Comparison of ENCODE assay signal across 1 cellular context in the genomic region with DNA sequence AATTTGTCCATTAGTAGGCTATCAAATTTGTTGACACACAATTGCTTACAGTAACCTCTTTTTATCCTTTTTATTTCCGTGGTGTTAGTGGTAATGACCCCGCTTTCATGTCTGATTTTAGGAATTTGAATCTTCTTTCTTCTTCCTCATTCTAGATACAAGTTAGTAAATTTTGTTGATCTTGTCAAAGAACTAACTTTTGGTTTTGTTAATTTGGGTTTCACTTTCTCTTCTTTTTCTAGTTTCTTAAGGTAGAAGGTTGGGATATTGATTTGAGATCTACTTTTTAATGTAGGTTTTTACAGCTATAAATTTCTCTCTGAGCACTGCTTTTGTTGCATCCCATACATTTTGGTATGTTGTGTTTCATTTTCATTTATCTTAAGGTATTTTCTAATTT.
TF ChIP-seq lines count a peak whose summit lies in the region.

No MANE protein-coding gene starts in this region.

TF ChIP-seq in SK-N-SH, 30 proteins besides CTCF, POLR2A, EP300 and RAD21:
- TF ChIP-seq, protein P1, sequence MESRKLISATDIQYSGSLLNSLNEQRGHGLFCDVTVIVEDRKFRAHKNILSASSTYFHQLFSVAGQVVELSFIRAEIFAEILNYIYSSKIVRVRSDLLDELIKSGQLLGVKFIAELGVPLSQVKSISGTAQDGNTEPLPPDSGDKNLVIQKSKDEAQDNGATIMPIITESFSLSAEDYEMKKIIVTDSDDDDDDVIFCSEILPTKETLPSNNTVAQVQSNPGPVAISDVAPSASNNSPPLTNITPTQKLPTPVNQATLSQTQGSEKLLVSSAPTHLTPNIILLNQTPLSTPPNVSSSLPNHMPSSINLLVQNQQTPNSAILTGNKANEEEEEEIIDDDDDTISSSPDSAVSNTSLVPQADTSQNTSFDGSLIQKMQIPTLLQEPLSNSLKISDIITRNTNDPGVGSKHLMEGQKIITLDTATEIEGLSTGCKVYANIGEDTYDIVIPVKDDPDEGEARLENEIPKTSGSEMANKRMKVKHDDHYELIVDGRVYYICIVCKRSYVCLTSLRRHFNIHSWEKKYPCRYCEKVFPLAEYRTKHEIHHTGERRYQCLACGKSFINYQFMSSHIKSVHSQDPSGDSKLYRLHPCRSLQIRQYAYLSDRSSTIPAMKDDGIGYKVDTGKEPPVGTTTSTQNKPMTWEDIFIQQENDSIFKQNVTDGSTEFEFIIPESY (IDR thresholded peaks at IDR 0.05; ENCODE audit: borderline replicate concordance, low read depth): no peak
- TF ChIP-seq TAF1 (IDR thresholded peaks at IDR 0.05; ENCODE audit: borderline replicate concordance, low read depth, low read length) (no peak), TEAD4 (IDR thresholded peaks at IDR 0.05; ENCODE audit: borderline replicate concordance, insufficient read depth) (no peak), RXRA (IDR thresholded peaks at IDR 0.05; ENCODE audit: borderline replicate concordance, low read depth) (no peak), CHD2 (IDR thresholded peaks at IDR 0.05; ENCODE audit: low read length, partially characterized antibody) (no peak), NRF1 (IDR thresholded peaks at IDR 0.05; ENCODE audit: low read depth, low read length) (no peak), TCF12 (IDR thresholded peaks at IDR 0.05) (no peak), FOXJ3 (CRISPR knock-in tag; IDR thresholded peaks at IDR 0.05) (no peak), SMC3 (IDR thresholded peaks at IDR 0.05; ENCODE audit: low read depth, low read length) (no peak), FOSL2 (IDR thresholded peaks at IDR 0.05; ENCODE audit: borderline replicate concordance, low read depth) (no peak), ELF1 (IDR thresholded peaks at IDR 0.05) (no peak), FOXM1 (IDR thresholded peaks at IDR 0.05; ENCODE audit: low read depth) (no peak), SIN3A (IDR thresholded peaks at IDR 0.05; ENCODE audit: borderline replicate concordance, low read depth, low read length) (no peak), MXI1 (IDR thresholded peaks at IDR 0.05; ENCODE audit: low read depth, low read length) (no peak), POLR2AphosphoS5 (IDR thresholded peaks at IDR 0.05; ENCODE audit: low read depth, low read length) (no peak), GATA2 (CRISPR knock-in tag; IDR thresholded peaks at IDR 0.05) (no peak)
- TF ChIP-seq, protein P2, sequence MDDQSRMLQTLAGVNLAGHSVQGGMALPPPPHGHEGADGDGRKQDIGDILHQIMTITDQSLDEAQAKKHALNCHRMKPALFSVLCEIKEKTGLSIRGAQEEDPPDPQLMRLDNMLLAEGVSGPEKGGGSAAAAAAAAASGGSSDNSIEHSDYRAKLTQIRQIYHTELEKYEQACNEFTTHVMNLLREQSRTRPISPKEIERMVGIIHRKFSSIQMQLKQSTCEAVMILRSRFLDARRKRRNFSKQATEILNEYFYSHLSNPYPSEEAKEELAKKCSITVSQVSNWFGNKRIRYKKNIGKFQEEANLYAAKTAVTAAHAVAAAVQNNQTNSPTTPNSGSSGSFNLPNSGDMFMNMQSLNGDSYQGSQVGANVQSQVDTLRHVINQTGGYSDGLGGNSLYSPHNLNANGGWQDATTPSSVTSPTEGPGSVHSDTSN (IDR thresholded peaks at IDR 0.05): no peak
